Comparison of ENCODE assay signal across 18 cellular contexts in genomic region chr19:1481893-1482360, GRCh38. TPM values are rescaled to one million over a fixed set of nuclear protein-coding genes. Genes with fewer than 3 reads are reported as not detected.
"Had no signal": no experiment of that assay in that cellular context is flagged by ENCODE, and none has a peak within 500 bp of the region (broad histone marks: within the 10 kb centered on the region; RNA-seq: fewer than 3 reads in every experiment).

No MANE protein-coding gene starts in this region.

- H3K27me3 ChIP-seq: cardiac muscle cell, dorsolateral prefrontal cortex, gastrocnemius medialis, heart left ventricle, neutrophil, suprapubic skin had no signal

- H3K9me3 ChIP-seq: gastrocnemius medialis, heart left ventricle, neutrophil, suprapubic skin had no signal

- H3K27ac ChIP-seq: cardiac muscle cell, dorsolateral prefrontal cortex, gastrocnemius medialis, heart left ventricle, neutrophil, suprapubic skin had no signal

- H3K36me3 ChIP-seq: cardiac muscle cell, gastrocnemius medialis, suprapubic skin had no signal

- H3K4me3 ChIP-seq: cardiac muscle cell, dorsolateral prefrontal cortex, gastrocnemius medialis, heart left ventricle, smooth muscle cell, suprapubic skin had no signal

- ATAC-seq: activated CD4-positive, CD25-positive, alpha-beta regulatory T cell treated with anti-CD3 and anti-CD28 coated beads, Interleukin-2, amount 50 U/mL, for 24 hours; activated T-helper 17 cell treated with anti-CD3 and anti-CD28 coated beads, Interleukin-2, amount 50 U/mL, for 72 hours; gastrocnemius medialis; heart left ventricle; naive thymus-derived CD4-positive, alpha-beta T cell had no signal

- DNase-seq: activated CD4-positive, alpha-beta T cell treated with anti-CD3 and anti-CD28 coated beads, Interleukin-2, amount 50 U/mL, for 1 hour; activated T-cell treated with anti-CD3 and anti-CD28 coated beads for 4 hours; endodermal cell; erythroblast; gastrocnemius medialis; immature natural killer cell; naive thymus-derived CD4-positive, alpha-beta T cell; T-helper 1 cell; T1000 had no signal

- H3K4me2 ChIP-seq: smooth muscle cell had no signal

RNA-seq across cellular contexts. Expression of gene ADAMTSL5, which starts 30.9 kb away (rescaled TPM):
- total RNA-seq: lung microvascular endothelial cell had no signal
